In the genomic region with DNA sequence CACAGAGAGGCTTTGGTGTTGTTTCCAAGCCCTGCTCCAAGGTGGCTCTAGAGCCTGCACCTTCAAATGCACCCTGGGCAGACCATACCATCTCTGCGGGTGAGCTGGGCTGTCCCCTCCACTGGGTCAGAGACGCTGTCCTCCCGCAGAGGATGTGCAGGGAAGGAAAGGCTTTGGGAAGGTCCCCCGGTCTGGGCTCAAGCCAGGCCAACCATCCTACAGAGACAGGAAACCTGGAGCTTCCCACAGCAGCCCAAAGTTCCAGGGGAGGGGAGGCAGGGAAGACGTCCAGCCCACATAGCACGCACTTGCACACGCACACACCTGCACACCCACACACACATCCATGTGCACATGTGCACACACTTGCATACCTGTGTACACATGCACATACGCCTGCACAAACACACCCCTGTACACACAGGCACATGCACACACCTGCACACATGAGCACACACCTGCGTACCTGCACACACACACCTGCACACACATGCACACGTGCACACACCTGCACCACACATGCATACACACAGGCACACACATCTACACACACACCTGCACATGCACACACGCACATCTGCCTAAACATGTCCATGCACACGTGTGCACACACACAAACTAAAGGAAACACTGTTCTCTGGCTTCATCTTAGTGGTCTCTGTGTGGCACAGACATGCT, we compare ENCODE assay signal across 15 cellular contexts.
"Had no signal": no experiment of that assay in that cellular context is flagged by ENCODE, and none has a peak within 500 bp of the region (broad histone marks: within the 10 kb centered on the region; RNA-seq: fewer than 3 reads in every experiment).

No MANE protein-coding gene starts in this region.

- H3K9me3 ChIP-seq: uterus had no signal

- H3K9me3 Mint-ChIP-seq: stimulated activated naive CD8-positive, alpha-beta T cell treated with anti-CD3 and anti-CD28 coated beads, Interleukin-15, Interleukin-2, amounts not matched to agents 100 ng/mL and 50 ng/mL, for 24 hours had no signal

- H3K4me3 ChIP-seq: skin epidermis, tibial nerve, uterus had no signal

- H3K4me3 Mint-ChIP-seq: activated T-cell treated with anti-CD3 and anti-CD28 coated beads, Interleukin-2, amount 50 U/mL, for 72 hours; naive thymus-derived CD8-positive, alpha-beta T cell; stimulated activated naive CD8-positive, alpha-beta T cell treated with anti-CD3 and anti-CD28 coated beads, Interleukin-15, Interleukin-2, amounts not matched to agents 100 ng/mL and 50 ng/mL, for 24 hours; T-helper 1 cell treated with Interleukin-12 subunit alpha and Interleukin-12 subunit beta and Interleukin-4 antibody, amounts not matched to agents 30 μg/mL and 1 μg/mL, for 36 hours had no signal

- DNase-seq: activated CD4-positive, alpha-beta T cell treated with anti-CD3 and anti-CD28 coated beads for 1 hour; activated CD8-positive, alpha-beta memory T cell treated with anti-CD3 and anti-CD28 coated beads for 24 hours; activated CD8-positive, alpha-beta memory T cell treated with anti-CD3 and anti-CD28 coated beads, Interleukin-2, amount 50 U/mL, for 48 hours; activated effector memory CD4-positive, alpha-beta T cell treated with anti-CD3 and anti-CD28 coated beads, Interleukin-2, amount 50 U/mL, for 16 hours; activated naive CD4-positive, alpha-beta T cell treated with anti-CD3 and anti-CD28 coated beads, Interleukin-2, amount 50 U/mL, for 16 hours; activated T-cell treated with anti-CD3 and anti-CD28 coated beads, Interleukin-2, amount 50 U/mL, for 72 hours; foreskin melanocyte; glutamatergic neuron; mesenchymal stem cell; naive thymus-derived CD8-positive, alpha-beta T cell; uterus had no signal

- H3K27ac Mint-ChIP-seq: activated T-cell treated with anti-CD3 and anti-CD28 coated beads, Interleukin-2, amount 50 U/mL, for 72 hours; stimulated activated naive CD8-positive, alpha-beta T cell treated with anti-CD3 and anti-CD28 coated beads, Interleukin-15, Interleukin-2, amounts not matched to agents 100 ng/mL and 50 ng/mL, for 24 hours; T-helper 1 cell treated with Interleukin-12 subunit alpha and Interleukin-12 subunit beta and Interleukin-4 antibody, amounts not matched to agents 30 μg/mL and 1 μg/mL, for 36 hours had no signal

- H3K27ac ChIP-seq: tibial nerve, uterus had no signal

- ATAC-seq: activated T-cell treated with anti-CD3 and anti-CD28 coated beads, Interleukin-2, amount 50 U/mL, for 72 hours; naive thymus-derived CD8-positive, alpha-beta T cell had no signal

- H3K4me1 Mint-ChIP-seq: naive thymus-derived CD8-positive, alpha-beta T cell had no signal

- H3K27me3 ChIP-seq: tibial nerve, uterus had no signal

- H3K36me3 ChIP-seq: tibial nerve, uterus had no signal

- H3K36me3 Mint-ChIP-seq: naive thymus-derived CD8-positive, alpha-beta T cell had no signal
